In genomic region chr21:31918250-31918775, GRCh38 we compare ENCODE assay signal across 3 cellular contexts.
TF ChIP-seq lines count a peak whose summit lies in the region.

No MANE protein-coding gene starts in this region.

TF ChIP-seq in SK-N-SH, 30 proteins besides CTCF, POLR2A, EP300 and RAD21 (continued from another document):
- TF ChIP-seq, protein P1, sequence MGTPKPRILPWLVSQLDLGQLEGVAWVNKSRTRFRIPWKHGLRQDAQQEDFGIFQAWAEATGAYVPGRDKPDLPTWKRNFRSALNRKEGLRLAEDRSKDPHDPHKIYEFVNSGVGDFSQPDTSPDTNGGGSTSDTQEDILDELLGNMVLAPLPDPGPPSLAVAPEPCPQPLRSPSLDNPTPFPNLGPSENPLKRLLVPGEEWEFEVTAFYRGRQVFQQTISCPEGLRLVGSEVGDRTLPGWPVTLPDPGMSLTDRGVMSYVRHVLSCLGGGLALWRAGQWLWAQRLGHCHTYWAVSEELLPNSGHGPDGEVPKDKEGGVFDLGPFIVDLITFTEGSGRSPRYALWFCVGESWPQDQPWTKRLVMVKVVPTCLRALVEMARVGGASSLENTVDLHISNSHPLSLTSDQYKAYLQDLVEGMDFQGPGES (IDR thresholded peaks at IDR 0.05; ENCODE audit: low read depth, low read length): no peak
- no peak for TF ChIP-seq MEF2A (IDR thresholded peaks at IDR 0.05; ENCODE audit: borderline replicate concordance, low read depth)
- no peak for TF ChIP-seq FOSL2 (IDR thresholded peaks at IDR 0.05; ENCODE audit: borderline replicate concordance, low read depth)
- TF ChIP-seq FOXM1 (IDR thresholded peaks at IDR 0.05; ENCODE audit: low read depth): no peak
- TF ChIP-seq GATA2 (CRISPR knock-in tag; IDR thresholded peaks at IDR 0.05): no peak
- no peak for TF ChIP-seq POLR2AphosphoS5 (IDR thresholded peaks at IDR 0.05; ENCODE audit: low read depth, low read length)

TF ChIP-seq in SK-N-SH treated with all-trans-retinoic acid at 6 μM for 48 hours, 23 proteins besides CTCF, POLR2A, EP300 and RAD21:
- TF ChIP-seq POU6F1 (CRISPR knock-in tag; IDR thresholded peaks at IDR 0.05; ENCODE audit: borderline replicate concordance, low read depth): no peak
- TF ChIP-seq, protein P2, sequence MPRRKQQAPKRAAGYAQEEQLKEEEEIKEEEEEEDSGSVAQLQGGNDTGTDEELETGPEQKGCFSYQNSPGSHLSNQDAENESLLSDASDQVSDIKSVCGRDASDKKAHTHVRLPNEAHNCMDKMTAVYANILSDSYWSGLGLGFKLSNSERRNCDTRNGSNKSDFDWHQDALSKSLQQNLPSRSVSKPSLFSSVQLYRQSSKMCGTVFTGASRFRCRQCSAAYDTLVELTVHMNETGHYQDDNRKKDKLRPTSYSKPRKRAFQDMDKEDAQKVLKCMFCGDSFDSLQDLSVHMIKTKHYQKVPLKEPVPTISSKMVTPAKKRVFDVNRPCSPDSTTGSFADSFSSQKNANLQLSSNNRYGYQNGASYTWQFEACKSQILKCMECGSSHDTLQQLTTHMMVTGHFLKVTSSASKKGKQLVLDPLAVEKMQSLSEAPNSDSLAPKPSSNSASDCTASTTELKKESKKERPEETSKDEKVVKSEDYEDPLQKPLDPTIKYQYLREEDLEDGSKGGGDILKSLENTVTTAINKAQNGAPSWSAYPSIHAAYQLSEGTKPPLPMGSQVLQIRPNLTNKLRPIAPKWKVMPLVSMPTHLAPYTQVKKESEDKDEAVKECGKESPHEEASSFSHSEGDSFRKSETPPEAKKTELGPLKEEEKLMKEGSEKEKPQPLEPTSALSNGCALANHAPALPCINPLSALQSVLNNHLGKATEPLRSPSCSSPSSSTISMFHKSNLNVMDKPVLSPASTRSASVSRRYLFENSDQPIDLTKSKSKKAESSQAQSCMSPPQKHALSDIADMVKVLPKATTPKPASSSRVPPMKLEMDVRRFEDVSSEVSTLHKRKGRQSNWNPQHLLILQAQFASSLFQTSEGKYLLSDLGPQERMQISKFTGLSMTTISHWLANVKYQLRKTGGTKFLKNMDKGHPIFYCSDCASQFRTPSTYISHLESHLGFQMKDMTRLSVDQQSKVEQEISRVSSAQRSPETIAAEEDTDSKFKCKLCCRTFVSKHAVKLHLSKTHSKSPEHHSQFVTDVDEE (CRISPR knock-in tag; IDR thresholded peaks at IDR 0.05): no peak
- TF ChIP-seq CREB5 (CRISPR knock-in tag; IDR thresholded peaks at IDR 0.05; ENCODE audit: low read depth): no peak
- no peak for TF ChIP-seq CSRNP3 (CRISPR knock-in tag; IDR thresholded peaks at IDR 0.05)
- no peak for TF ChIP-seq ZFP30 (CRISPR knock-in tag; IDR thresholded peaks at IDR 0.05)
- no peak for TF ChIP-seq SNAI2 (CRISPR knock-in tag; IDR thresholded peaks at IDR 0.05)
- TF ChIP-seq OSR1 (CRISPR knock-in tag; IDR thresholded peaks at IDR 0.05): no peak
- TF ChIP-seq ZNF70 (CRISPR knock-in tag; IDR thresholded peaks at IDR 0.05): no peak
- no peak for TF ChIP-seq ISL1 (CRISPR knock-in tag; IDR thresholded peaks at IDR 0.05)
- no peak for TF ChIP-seq CSDC2 (CRISPR knock-in tag; IDR thresholded peaks at IDR 0.05)
- TF ChIP-seq ZC3H10 (CRISPR knock-in tag; IDR thresholded peaks at IDR 0.05): no peak
- TF ChIP-seq ZFP3 (CRISPR knock-in tag; IDR thresholded peaks at IDR 0.05): no peak
- TF ChIP-seq TOX (CRISPR knock-in tag; IDR thresholded peaks at IDR 0.05; ENCODE audit: borderline replicate concordance): no peak
- TF ChIP-seq ZNF8 (CRISPR knock-in tag; IDR thresholded peaks at IDR 0.05): no peak
- no peak for TF ChIP-seq PATZ1 (CRISPR knock-in tag; IDR thresholded peaks at IDR 0.05; ENCODE audit: borderline replicate concordance)

TF ChIP-seq in K562, 482 proteins besides CTCF, POLR2A, EP300 and RAD21:
- TF ChIP-seq CCNT2 (IDR thresholded peaks at IDR 0.05; ENCODE audit: borderline replicate concordance, extremely low read depth, insufficient read length, low read depth, low read length): no peak
- no peak for TF ChIP-seq ZEB2 (IDR thresholded peaks at IDR 0.05)
- no peak for TF ChIP-seq FOXA1 (IDR thresholded peaks at IDR 0.05; ENCODE audit: borderline replicate concordance)
- no peak for TF ChIP-seq MYC (IDR thresholded peaks at IDR 0.05; ENCODE audit: low read depth, low read length)
- TF ChIP-seq MYC (CRISPR knock-in tag; IDR thresholded peaks at IDR 0.05; ENCODE audit: borderline replicate concordance, low read depth): no peak
- peak in 1 of 3 experiments; percentile 18 for TF ChIP-seq YY1 (IDR thresholded peaks at IDR 0.05; ENCODE audit: borderline replicate concordance in 1 of 3, control insufficient read depth in 1 of 3, extremely low read depth in 1 of 3, insufficient read depth in 3 of 3, insufficient read length in 1 of 3, insufficient replicate concordance in 2 of 3, low read depth in 1 of 3, low read length in 2 of 3)
